Comparison of ENCODE assay signal across 1 cellular context in genomic region chr18:42086288-42086687, GRCh38.
TF ChIP-seq lines count a peak whose summit lies in the region.

No MANE protein-coding gene starts in this region.

TF ChIP-seq in K562, 482 proteins besides CTCF, POLR2A, EP300 and RAD21 (continued from another document):
- no peak for TF ChIP-seq MLLT1 (IDR thresholded peaks at IDR 0.05)
- no peak for TF ChIP-seq NELFE (IDR thresholded peaks at IDR 0.05; ENCODE audit: insufficient read depth, insufficient read length)
- no peak for TF ChIP-seq RHOXF2B (CRISPR knock-in tag; conservative IDR thresholded peaks at IDR 0.05)
- no peak for TF ChIP-seq U2AF1 (optimal IDR thresholded peaks at IDR 0.05; ENCODE audit: low read depth, low read length)
- 0 out of 2 replicates have a peak, but pooled peaks have one; percentile 19 for TF ChIP-seq ZNF311 (CRISPR knock-in tag; IDR thresholded peaks at IDR 0.05)
- no peak for TF ChIP-seq SUPT5H (IDR thresholded peaks at IDR 0.05)
